13 cellular contexts compared by ENCODE assay signal in genomic region chr21:41613421-41613998, GRCh38.
A peak's percentile ranks its signal among the peaks of the same experiment; 100 is the strongest.
DNase-seq lines count a peak whose midpoint lies in the region; ATAC-seq and TF ChIP-seq lines count a peak whose summit lies in the region.
"Had no signal": no experiment of that assay in that cellular context is flagged by ENCODE, and none has a peak within 500 bp of the region (broad histone marks: within the 10 kb centered on the region; RNA-seq: fewer than 3 reads in every experiment).

No MANE protein-coding gene starts in this region.

- no TSS peak for BruUV-seq in MCF 10A (replicated peaks; lab: Mats Ljungman, UMichigan)

- H3K9me3 Mint-ChIP-seq in HFFc6, result no peaks in the 10 kb centered on the region
- no peaks in the 10 kb centered on the region for H3K9me3 Mint-ChIP-seq in MCF 10A (ENCODE audit: unreplicated experiment)

- no peak for TF ChIP-seq CTCF in HFFc6 (IDR thresholded peaks at IDR 0.05)
- TF ChIP-seq CTCF in MCF 10A (IDR thresholded peaks at IDR 0.05; ENCODE audit: unreplicated experiment), result no peak
- TF ChIP-seq CTCF in lower lobe of right lung (IDR thresholded peaks at IDR 0.05), result no peak

- H3K27me3 ChIP-seq in lower lobe of right lung (ENCODE audit: low read depth) (no peaks in the 10 kb centered on the region), stomach smooth muscle (ENCODE audit: control insufficient read depth in 1 of 2, insufficient read depth in 2 of 2, low read length in 2 of 2) (peaks cover 2 to 4% of the 10 kb centered on the region in 2 donors)
- H3K27me3 ChIP-seq: MG63, uterus had no signal

- POLR2A ChIA-PET in MCF 10A (lab: Yijun Ruan, JAX), result interaction anchor here (0.6 to 6.4 kb wide), 24 partner anchors 18 to 444 kb away, joined by 3 to 238 read pairs (median 6); partner anchors contain the start of gene RIPK4

- intact Hi-C loops in MCF 10A (cut with micrococcal nuclease) (loop anchor here (1.0 to 2.0 kb wide), 3 partner anchors 65 to 265 kb away; partner anchors contain the start of gene PRDM15), lower lobe of right lung (cut with DNase I) (loop anchor here (10.0 kb wide), 1 partner anchor 161 kb away; no protein-coding TSS in a partner anchor)

- H3K4me1 ChIP-seq in lower lobe of right lung, result peaks cover 23% of the 10 kb centered on the region
- peaks cover 34% of the 10 kb centered on the region for H3K4me1 ChIP-seq in stomach smooth muscle (ENCODE audit: control insufficient read depth, insufficient read depth, low read length)
- H3K4me1 ChIP-seq: uterus had no signal

- H3K27me3 Mint-ChIP-seq in HFFc6 (ENCODE audit: insufficient read depth) (peaks cover 8% of the 10 kb centered on the region), MCF 10A (ENCODE audit: insufficient read depth, unreplicated experiment) (no peaks in the 10 kb centered on the region)

- peak overlapping the region; percentile 61 for H3K27ac ChIP-seq in lower lobe of right lung
- peak overlapping the region; percentile 18 for H3K27ac ChIP-seq in stomach smooth muscle (ENCODE audit: low read length)

- H3K4me3 ChIP-seq in lower lobe of right lung, result no peak overlapping the region
- H3K4me3 ChIP-seq in stomach smooth muscle (ENCODE audit: low read length in 2 of 2), result peak overlapping the region in 1 of 2 donors; percentile 55
- H3K4me3 ChIP-seq: MG63, uterus had no signal

- H3K4me1 Mint-ChIP-seq in HFFc6 (ENCODE audit: low read depth) (peaks cover 52% of the 10 kb centered on the region), MCF 10A (ENCODE audit: insufficient read depth, unreplicated experiment) (peaks cover 29% of the 10 kb centered on the region)

- H3K27ac Mint-ChIP-seq in HFFc6 (peak overlapping the region; percentile 86), MCF 10A (ENCODE audit: low read depth, unreplicated experiment) (no peak overlapping the region)

- ATAC-seq in lower lobe of right lung (no peak), HG03159 (IDR thresholded peaks at IDR 0.05; ENCODE audit: unreplicated experiment) (no peak)

- no peak overlapping the region for H3K9ac ChIP-seq in stomach smooth muscle (ENCODE audit: low read length in 2 of 2)

- H3K4me3 Mint-ChIP-seq in HFFc6 (0 out of 2 replicates have a peak overlapping the region, but pooled peaks have one; percentile 0), MCF 10A (ENCODE audit: unreplicated experiment) (peak overlapping the region; percentile 12)

- H3K36me3 ChIP-seq in lower lobe of right lung, result no peaks in the 10 kb centered on the region
- no peaks in the 10 kb centered on the region for H3K36me3 ChIP-seq in stomach smooth muscle (ENCODE audit: control insufficient read depth in 2 of 2, insufficient read depth in 2 of 2, low read length in 2 of 2)
- H3K36me3 ChIP-seq: MG63, uterus had no signal

- H3K36me3 Mint-ChIP-seq in HFFc6 (ENCODE audit: low read depth), result no peaks in the 10 kb centered on the region
- H3K36me3 Mint-ChIP-seq in MCF 10A (ENCODE audit: insufficient read depth, unreplicated experiment), result no peaks in the 10 kb centered on the region

- DNase-seq in HFFc6, result no peak
- no peak for DNase-seq in MCF 10A (ENCODE audit: unreplicated experiment)
- no peak for DNase-seq in lower lobe of right lung
- DNase-seq in germinal center (ENCODE audit: low spot score), result no peak
- DNase-seq in SHP77 (lab: John Stamatoyannopoulos, UW), result no peak
- no peak for DNase-seq in activated gamma-delta T cell treated with Interleukin-2 at 50 U/mL for 16 hours
- DNase-seq: activated CD4-positive, CD25-positive, alpha-beta regulatory T cell treated with anti-CD3 and anti-CD28 coated beads, Interleukin-2, amount 50 U/mL, for 72 hours; activated T-cell treated with anti-CD3 and anti-CD28 coated beads for 4 hours; NCI-H2171 had no signal

- H3K9me3 ChIP-seq in lower lobe of right lung, result no peaks in the 10 kb centered on the region
- no peaks in the 10 kb centered on the region for H3K9me3 ChIP-seq in stomach smooth muscle (ENCODE audit: control insufficient read depth in 2 of 2, low read length in 2 of 2)
- H3K9me3 ChIP-seq: MG63, uterus had no signal

- CTCF ChIA-PET in MCF 10A (lab: Yijun Ruan, JAX), result interaction anchor here (0.6 to 9.6 kb wide), 45 partner anchors 9 to 560 kb away, joined by 3 to 163 read pairs (median 5); partner anchors contain the start of gene RIPK4
